Comparison of ENCODE assay signal across 1 cellular context in the genomic region with DNA sequence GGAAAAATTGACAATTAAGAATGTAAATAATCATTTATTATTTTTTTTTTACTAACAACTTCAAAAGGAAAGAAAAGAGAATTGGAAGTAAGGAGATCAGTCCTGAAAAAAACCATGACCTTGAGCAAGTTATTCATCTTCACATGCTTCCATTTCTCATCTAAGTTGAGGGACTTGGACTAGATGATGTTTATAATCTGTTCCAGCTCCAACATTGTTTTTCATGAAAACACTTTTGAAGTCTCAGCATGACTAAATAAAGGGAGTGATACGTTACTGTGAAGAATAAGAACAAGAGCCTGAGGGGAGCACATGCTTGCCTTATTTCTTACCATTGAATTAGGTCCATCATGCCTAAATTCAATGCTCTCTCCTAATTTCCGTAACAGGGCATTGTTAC.
TF ChIP-seq lines count a peak whose summit lies in the region.

No MANE protein-coding gene starts in this region.

TF ChIP-seq in K562, 482 proteins besides CTCF, POLR2A, EP300 and RAD21:
- TF ChIP-seq, protein P1, sequence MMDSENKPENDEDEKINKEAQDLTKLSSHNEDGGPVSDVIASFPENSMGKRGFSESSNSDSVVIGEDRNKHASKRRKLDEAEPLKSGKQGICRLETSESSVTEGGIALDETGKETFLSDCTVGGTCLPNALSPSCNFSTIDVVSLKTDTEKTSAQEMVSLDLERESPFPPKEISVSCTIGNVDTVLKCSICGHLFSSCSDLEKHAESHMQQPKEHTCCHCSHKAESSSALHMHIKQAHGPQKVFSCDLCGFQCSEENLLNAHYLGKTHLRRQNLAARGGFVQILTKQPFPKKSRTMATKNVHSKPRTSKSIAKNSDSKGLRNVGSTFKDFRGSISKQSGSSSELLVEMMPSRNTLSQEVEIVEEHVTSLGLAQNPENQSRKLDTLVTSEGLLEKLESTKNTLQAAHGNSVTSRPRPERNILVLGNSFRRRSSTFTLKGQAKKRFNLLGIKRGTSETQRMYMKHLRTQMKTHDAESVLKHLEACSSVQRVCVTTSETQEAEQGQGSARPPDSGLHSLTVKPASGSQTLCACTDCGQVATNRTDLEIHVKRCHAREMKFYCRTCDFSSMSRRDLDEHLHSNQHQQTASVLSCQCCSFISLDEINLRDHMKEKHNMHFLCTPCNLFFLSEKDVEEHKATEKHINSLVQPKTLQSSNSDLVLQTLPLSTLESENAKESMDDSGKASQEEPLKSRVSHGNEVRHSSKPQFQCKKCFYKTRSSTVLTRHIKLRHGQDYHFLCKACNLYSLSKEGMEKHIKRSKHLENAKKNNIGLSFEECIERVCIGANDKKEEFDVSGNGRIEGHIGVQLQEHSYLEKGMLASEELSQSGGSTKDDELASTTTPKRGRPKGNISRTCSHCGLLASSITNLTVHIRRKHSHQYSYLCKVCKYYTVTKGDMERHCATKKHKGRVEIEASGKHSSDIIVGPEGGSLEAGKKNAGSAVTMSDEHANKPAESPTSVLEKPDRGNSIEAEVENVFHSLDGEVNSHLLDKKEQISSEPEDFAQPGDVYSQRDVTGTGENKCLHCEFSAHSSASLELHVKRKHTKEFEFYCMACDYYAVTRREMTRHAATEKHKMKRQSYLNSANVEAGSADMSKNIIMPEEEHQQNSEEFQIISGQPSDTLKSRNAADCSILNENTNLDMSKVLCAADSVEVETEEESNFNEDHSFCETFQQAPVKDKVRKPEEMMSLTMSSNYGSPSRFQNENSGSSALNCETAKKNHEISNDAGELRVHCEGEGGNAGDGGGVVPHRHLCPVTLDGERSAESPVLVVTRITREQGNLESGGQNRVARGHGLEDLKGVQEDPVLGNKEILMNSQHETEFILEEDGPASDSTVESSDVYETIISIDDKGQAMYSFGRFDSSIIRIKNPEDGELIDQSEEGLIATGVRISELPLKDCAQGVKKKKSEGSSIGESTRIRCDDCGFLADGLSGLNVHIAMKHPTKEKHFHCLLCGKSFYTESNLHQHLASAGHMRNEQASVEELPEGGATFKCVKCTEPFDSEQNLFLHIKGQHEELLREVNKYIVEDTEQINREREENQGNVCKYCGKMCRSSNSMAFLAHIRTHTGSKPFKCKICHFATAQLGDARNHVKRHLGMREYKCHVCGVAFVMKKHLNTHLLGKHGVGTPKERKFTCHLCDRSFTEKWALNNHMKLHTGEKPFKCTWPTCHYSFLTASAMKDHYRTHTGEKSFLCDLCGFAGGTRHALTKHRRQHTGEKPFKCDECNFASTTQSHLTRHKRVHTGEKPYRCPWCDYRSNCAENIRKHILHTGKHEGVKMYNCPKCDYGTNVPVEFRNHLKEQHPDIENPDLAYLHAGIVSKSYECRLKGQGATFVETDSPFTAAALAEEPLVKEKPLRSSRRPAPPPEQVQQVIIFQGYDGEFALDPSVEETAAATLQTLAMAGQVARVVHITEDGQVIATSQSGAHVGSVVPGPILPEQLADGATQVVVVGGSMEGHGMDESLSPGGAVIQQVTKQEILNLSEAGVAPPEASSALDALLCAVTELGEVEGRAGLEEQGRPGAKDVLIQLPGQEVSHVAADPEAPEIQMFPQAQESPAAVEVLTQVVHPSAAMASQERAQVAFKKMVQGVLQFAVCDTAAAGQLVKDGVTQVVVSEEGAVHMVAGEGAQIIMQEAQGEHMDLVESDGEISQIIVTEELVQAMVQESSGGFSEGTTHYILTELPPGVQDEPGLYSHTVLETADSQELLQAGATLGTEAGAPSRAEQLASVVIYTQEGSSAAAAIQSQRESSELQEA (IDR thresholded peaks at IDR 0.05; ENCODE audit: low read depth), result no peak
- TF ChIP-seq, protein P2, sequence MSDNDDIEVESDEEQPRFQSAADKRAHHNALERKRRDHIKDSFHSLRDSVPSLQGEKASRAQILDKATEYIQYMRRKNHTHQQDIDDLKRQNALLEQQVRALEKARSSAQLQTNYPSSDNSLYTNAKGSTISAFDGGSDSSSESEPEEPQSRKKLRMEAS (CRISPR knock-in tag; IDR thresholded peaks at IDR 0.05), result no peak
- TF ChIP-seq MEIS2 (IDR thresholded peaks at IDR 0.05; ENCODE audit: partially characterized antibody) (no peak), TBP (optimal IDR thresholded peaks at IDR 0.05; ENCODE audit: low read depth, low read length) (no peak), XRCC5 (IDR thresholded peaks at IDR 0.05; ENCODE audit: low read depth, low read length) (no peak), BHLHE40 (IDR thresholded peaks at IDR 0.05; ENCODE audit: low read length) (no peak), PML (IDR thresholded peaks at IDR 0.05; ENCODE audit: low read length) (no peak), ZNF143 (CRISPR knock-in tag; IDR thresholded peaks at IDR 0.05) (no peak)
- TF ChIP-seq, protein P3, sequence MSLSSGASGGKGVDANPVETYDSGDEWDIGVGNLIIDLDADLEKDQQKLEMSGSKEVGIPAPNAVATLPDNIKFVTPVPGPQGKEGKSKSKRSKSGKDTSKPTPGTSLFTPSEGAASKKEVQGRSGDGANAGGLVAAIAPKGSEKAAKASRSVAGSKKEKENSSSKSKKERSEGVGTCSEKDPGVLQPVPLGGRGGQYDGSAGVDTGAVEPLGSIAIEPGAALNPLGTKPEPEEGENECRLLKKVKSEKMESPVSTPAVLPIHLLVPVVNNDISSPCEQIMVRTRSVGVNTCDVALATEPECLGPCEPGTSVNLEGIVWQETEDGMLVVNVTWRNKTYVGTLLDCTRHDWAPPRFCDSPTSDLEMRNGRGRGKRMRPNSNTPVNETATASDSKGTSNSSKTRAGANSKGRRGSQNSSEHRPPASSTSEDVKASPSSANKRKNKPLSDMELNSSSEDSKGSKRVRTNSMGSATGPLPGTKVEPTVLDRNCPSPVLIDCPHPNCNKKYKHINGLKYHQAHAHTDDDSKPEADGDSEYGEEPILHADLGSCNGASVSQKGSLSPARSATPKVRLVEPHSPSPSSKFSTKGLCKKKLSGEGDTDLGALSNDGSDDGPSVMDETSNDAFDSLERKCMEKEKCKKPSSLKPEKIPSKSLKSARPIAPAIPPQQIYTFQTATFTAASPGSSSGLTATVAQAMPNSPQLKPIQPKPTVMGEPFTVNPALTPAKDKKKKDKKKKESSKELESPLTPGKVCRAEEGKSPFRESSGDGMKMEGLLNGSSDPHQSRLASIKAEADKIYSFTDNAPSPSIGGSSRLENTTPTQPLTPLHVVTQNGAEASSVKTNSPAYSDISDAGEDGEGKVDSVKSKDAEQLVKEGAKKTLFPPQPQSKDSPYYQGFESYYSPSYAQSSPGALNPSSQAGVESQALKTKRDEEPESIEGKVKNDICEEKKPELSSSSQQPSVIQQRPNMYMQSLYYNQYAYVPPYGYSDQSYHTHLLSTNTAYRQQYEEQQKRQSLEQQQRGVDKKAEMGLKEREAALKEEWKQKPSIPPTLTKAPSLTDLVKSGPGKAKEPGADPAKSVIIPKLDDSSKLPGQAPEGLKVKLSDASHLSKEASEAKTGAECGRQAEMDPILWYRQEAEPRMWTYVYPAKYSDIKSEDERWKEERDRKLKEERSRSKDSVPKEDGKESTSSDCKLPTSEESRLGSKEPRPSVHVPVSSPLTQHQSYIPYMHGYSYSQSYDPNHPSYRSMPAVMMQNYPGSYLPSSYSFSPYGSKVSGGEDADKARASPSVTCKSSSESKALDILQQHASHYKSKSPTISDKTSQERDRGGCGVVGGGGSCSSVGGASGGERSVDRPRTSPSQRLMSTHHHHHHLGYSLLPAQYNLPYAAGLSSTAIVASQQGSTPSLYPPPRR (CRISPR knock-in tag; IDR thresholded peaks at IDR 0.05; ENCODE audit: borderline replicate concordance), result no peak
- TF ChIP-seq, protein P4, sequence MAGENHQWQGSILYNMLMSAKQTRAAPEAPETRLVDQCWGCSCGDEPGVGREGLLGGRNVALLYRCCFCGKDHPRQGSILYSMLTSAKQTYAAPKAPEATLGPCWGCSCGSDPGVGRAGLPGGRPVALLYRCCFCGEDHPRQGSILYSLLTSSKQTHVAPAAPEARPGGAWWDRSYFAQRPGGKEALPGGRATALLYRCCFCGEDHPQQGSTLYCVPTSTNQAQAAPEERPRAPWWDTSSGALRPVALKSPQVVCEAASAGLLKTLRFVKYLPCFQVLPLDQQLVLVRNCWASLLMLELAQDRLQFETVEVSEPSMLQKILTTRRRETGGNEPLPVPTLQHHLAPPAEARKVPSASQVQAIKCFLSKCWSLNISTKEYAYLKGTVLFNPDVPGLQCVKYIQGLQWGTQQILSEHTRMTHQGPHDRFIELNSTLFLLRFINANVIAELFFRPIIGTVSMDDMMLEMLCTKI (IDR thresholded peaks at IDR 0.05; ENCODE audit: partially characterized antibody), result no peak
